8 cellular contexts compared by ENCODE assay signal in genomic region chr19:35249146-35249847, GRCh38. TPM values are rescaled to one million over a fixed set of nuclear protein-coding genes. Genes with fewer than 3 reads are reported as not detected.
DNase-seq lines count a peak whose midpoint lies in the region; FAIRE-seq and TF ChIP-seq lines count a peak whose summit lies in the region.

No MANE protein-coding gene starts in this region.

- peak overlapping the region; percentile 83 for H3K4me2 ChIP-seq in neural progenitor cell

- no peaks in the 10 kb centered on the region for H3K27me3 ChIP-seq in effector memory CD4-positive, alpha-beta T cell (replicated peaks; ENCODE audit: control insufficient read depth, insufficient read depth, low read length, poor library complexity, severe bottlenecking)
- no peaks in the 10 kb centered on the region for H3K27me3 ChIP-seq in neural progenitor cell

- H3K79me2 ChIP-seq in neural progenitor cell (ENCODE audit: low read depth) = peaks cover 46% of the 10 kb centered on the region

- peaks cover 18% of the 10 kb centered on the region for H3F3A ChIP-seq in neural progenitor cell (ENCODE audit: low read depth)

- peak overlapping the region; percentile 96 for H3K27ac Mint-ChIP-seq in neural progenitor cell

- FAIRE-seq in GM12891 (lab: Jason Lieb, UNC) = no peak

- TF ChIP-seq CTCF in neural progenitor cell (IDR thresholded peaks at IDR 0.05) = no peak

- H3K4me1 Mint-ChIP-seq in neural progenitor cell = peaks cover 12% of the 10 kb centered on the region

- H3K4me3 Mint-ChIP-seq in neural progenitor cell = peak overlapping the region; percentile 96

- H3K4me1 ChIP-seq in effector memory CD4-positive, alpha-beta T cell (ENCODE audit: control insufficient read depth, insufficient read depth, low read length, poor library complexity, severe bottlenecking) = peaks cover 26% of the 10 kb centered on the region
- peaks cover 8% of the 10 kb centered on the region for H3K4me1 ChIP-seq in neural progenitor cell

- H3K4me3 ChIP-seq in effector memory CD4-positive, alpha-beta T cell (ENCODE audit: insufficient read depth, low read depth, low read length, poor library complexity, severe bottlenecking) = peak overlapping the region; percentile 75
- H3K4me3 ChIP-seq in neural progenitor cell = peak overlapping the region; percentile 95

- TF ChIP-seq POLR2A in GM12891 (IDR thresholded peaks at IDR 0.05; ENCODE audit: low read depth, low read length) = no peak

- DNase-seq in GM12891 (ENCODE audit: insufficient read length, low spot score) (no peak), HT-29 (ENCODE audit: low spot score) (peak; percentile 62), neural progenitor cell (ENCODE audit: low spot score) (peak; percentile 65), NOMO-1 (lab: John Stamatoyannopoulos, UW; ENCODE audit: unreplicated experiment in 2 of 2) (no peak), NCI-H2196 treated with DMSO at 0.1 percent for 48 hours (lab: John Stamatoyannopoulos, UW; ENCODE audit: unreplicated experiment) (no peak), islet precursor cell (no peak)
- no peak for DNase-seq in effector memory CD4-positive, alpha-beta T cell
- no peak for DNase-seq in stimulated activated CD4-positive, alpha-beta T cell treated with anti-CD3 and anti-CD28 coated beads, Interleukin-2, amount 100 ng/mL, for 24 hours

- peaks cover 5% of the 10 kb centered on the region for H3K36me3 ChIP-seq in effector memory CD4-positive, alpha-beta T cell (ENCODE audit: control insufficient read depth, insufficient read depth, low read length)
- H3K36me3 ChIP-seq in neural progenitor cell = no peaks in the 10 kb centered on the region

- peak overlapping the region; percentile 97 for H3K9ac ChIP-seq in neural progenitor cell

- no peaks in the 10 kb centered on the region for H3K9me3 ChIP-seq in effector memory CD4-positive, alpha-beta T cell (ENCODE audit: control insufficient read depth, low read length)
- no peaks in the 10 kb centered on the region for H3K9me3 ChIP-seq in neural progenitor cell (ENCODE audit: low read depth)

- peaks cover 39% of the 10 kb centered on the region for H4K20me1 ChIP-seq in neural progenitor cell (ENCODE audit: low read depth)

- H3K36me3 Mint-ChIP-seq in neural progenitor cell = peaks cover 11% of the 10 kb centered on the region

- H3K27ac ChIP-seq in effector memory CD4-positive, alpha-beta T cell (ENCODE audit: insufficient read depth, low read length, poor library complexity, severe bottlenecking) = peak overlapping the region; percentile 78
- no peak overlapping the region for H3K27ac ChIP-seq in neural progenitor cell

- peaks cover 28% of the 10 kb centered on the region for H3K27me3 Mint-ChIP-seq in neural progenitor cell (ENCODE audit: insufficient read depth, low read depth)

- peaks cover 6% of the 10 kb centered on the region for H3K9me3 Mint-ChIP-seq in neural progenitor cell

- H2AFZ ChIP-seq in neural progenitor cell (replicated peaks) = peak overlapping the region; percentile 97

TF ChIP-seq in GM12891, 5 proteins besides CTCF, POLR2A, EP300 and RAD21:
- no peak for TF ChIP-seq TAF1 (IDR thresholded peaks at IDR 0.05; ENCODE audit: low read depth, low read length)
- TF ChIP-seq POLR2AphosphoS5 (IDR thresholded peaks at IDR 0.05; ENCODE audit: low read depth, low read length) = no peak
- TF ChIP-seq PAX5 (IDR thresholded peaks at IDR 0.05; ENCODE audit: insufficient read depth, low read length, severe bottlenecking) = no peak
- no peak for TF ChIP-seq POU2F2 (IDR thresholded peaks at IDR 0.05; ENCODE audit: low read depth, low read length)
- peak; percentile 83 for TF ChIP-seq SPI1 (IDR thresholded peaks at IDR 0.05; ENCODE audit: low read depth, low read length)

RNA-seq across cellular contexts. Expression of gene LSR, which starts 0.5 kb away (rescaled TPM):
- 17.5 TPM for polyA plus RNA-seq in GM12891 (2012; ENCODE audit: low read depth, missing spikeins)
- 475 and 478 TPM in 2 replicates for total RNA-seq in HT-29 (2014; rRNA removed; shearing (Covaris generic))
- 27.1 and 78.4 TPM in 2 replicates for total RNA-seq in neural progenitor cell (ENCODE audit: low replicate concordance)

RNA-seq across cellular contexts. Expression of gene USF2, which starts 19.5 kb away (rescaled TPM):
- 109 TPM for polyA plus RNA-seq in GM12891 (2012; ENCODE audit: low read depth, missing spikeins)
- total RNA-seq in HT-29 (2014; rRNA removed; shearing (Covaris generic)) = 218 and 226 TPM in 2 replicates
- 46.8 and 88.7 TPM in 2 replicates for total RNA-seq in neural progenitor cell (ENCODE audit: low replicate concordance)

RNA-seq across cellular contexts. Expression of gene FAM187B, which starts 20.8 kb away (rescaled TPM):
- polyA plus RNA-seq in GM12891 (2012; ENCODE audit: low read depth, missing spikeins) = not detected
- total RNA-seq in HT-29 (2014; rRNA removed; shearing (Covaris generic)) = not detected in 2 replicates
- total RNA-seq in neural progenitor cell (ENCODE audit: low replicate concordance) = 0.19 TPM in 1 of 2 replicates, not detected in the other

RNA-seq across cellular contexts. Expression of gene HAMP, which starts 33.0 kb away (rescaled TPM):
- polyA plus RNA-seq in GM12891 (2012; ENCODE audit: low read depth, missing spikeins) = 0.28 TPM
- total RNA-seq in HT-29 (2014; rRNA removed; shearing (Covaris generic)) = 0.05 TPM in 1 of 2 replicates, not detected in the other
- total RNA-seq in neural progenitor cell (ENCODE audit: low replicate concordance) = 0.30 TPM in 1 of 2 replicates, not detected in the other

RNA-seq across cellular contexts. Expression of gene MAG, which starts 42.7 kb away (rescaled TPM):
- polyA plus RNA-seq in GM12891 (2012; ENCODE audit: low read depth, missing spikeins) = 0.21 TPM
- not detected in 2 replicates for total RNA-seq in HT-29 (2014; rRNA removed; shearing (Covaris generic))
- total RNA-seq in neural progenitor cell (ENCODE audit: low replicate concordance) = not detected in 2 replicates

Comparison
In these comparisons a context has a peak if more than half of its experiments do, and no peak if none do; other contexts are left out.
1. DNase-seq: peak in HT-29 (single experiment) and neural progenitor cell (single experiment); none in GM12891 (single experiment), effector memory CD4-positive, alpha-beta T cell (0 of 3), NOMO-1 (0 of 2), NCI-H2196 treated with DMSO at 0.1 percent for 48 hours (single experiment), stimulated activated CD4-positive, alpha-beta T cell treated with anti-CD3 and anti-CD28 coated beads, Interleukin-2, amount 100 ng/mL, for 24 hours (0 of 2) and islet precursor cell (single experiment).